Comparison of ENCODE assay signal across 24 cellular contexts in the genomic region with DNA sequence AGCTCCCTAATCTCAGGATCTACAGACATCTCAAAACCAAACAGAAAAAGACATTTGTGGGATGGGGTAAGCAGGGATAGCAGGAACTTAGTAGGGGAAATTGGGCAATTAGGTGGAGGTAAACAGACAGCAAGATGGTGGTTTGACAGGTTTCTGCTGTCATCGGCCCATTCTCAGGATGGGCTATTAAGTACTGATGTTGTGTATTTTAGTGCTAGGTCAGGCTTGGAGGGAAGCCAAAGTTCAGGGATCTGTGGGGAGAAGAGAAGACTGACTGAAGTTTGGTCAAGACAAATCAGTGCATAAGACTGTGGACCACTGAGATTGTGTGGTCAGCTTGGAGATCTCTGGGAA.
DNase-seq lines count a peak whose midpoint lies in the region; ATAC-seq and TF ChIP-seq lines count a peak whose summit lies in the region.
"Had no signal": no experiment of that assay in that cellular context is flagged by ENCODE, and none has a peak within 500 bp of the region (broad histone marks: within the 10 kb centered on the region; RNA-seq: fewer than 3 reads in every experiment).

No MANE protein-coding gene starts in this region.

- 88% methylated on average over 1 of the region's 1 CpG for whole genome bisulfite sequencing in right cardiac atrium
- 36 to 43% methylated on average over 1 of the region's 1 CpG for WGBS in gastroesophageal sphincter (ENCODE audit: low coverage in 1 of 2), 2 donors
- WGBS in transverse colon (ENCODE audit: low coverage in 1 of 2), 2 donors: 62 to 67% methylated on average over 1 of the region's 1 CpG

- ATAC-seq in left ventricle myocardium superior: peak; percentile 18
- no peak for ATAC-seq in right cardiac atrium
- ATAC-seq in gastroesophageal sphincter: no peak
- no peak for ATAC-seq in GM18498 (IDR thresholded peaks at IDR 0.05; ENCODE audit: unreplicated experiment)
- ATAC-seq: activated T-cell treated with anti-CD3 and anti-CD28 coated beads, Interleukin-2, amount 50 U/mL, for 4 hours; stimulated activated naive CD8-positive, alpha-beta T cell treated with anti-CD3 and anti-CD28 coated beads, Interleukin-15, amount 100 ng/mL, for 72 hours had no signal

- in situ Hi-C loops in transverse colon (cut with MboI; ENCODE audit: low pct_ligation_motif_present in 1 of 4, low pct_unique_long_range_greater_than_20kb in 1 of 4, low sequenced_read_pairs in 3 of 4): no loop called here

- H3K4me3 ChIP-seq in right cardiac atrium (ENCODE audit: low read length) (no peak overlapping the region), ascending aorta (no peak overlapping the region), gastroesophageal sphincter (no peak overlapping the region), transverse colon (no peak overlapping the region)
- H3K4me3 ChIP-seq: psoas muscle, skin epidermis had no signal

- peaks cover 2% of the 10 kb centered on the region for H3K4me1 ChIP-seq in right cardiac atrium (ENCODE audit: control insufficient read depth, insufficient read depth, low read length)
- peaks cover 0 to 12% of the 10 kb centered on the region in 2 donors for H3K4me1 ChIP-seq in ascending aorta
- H3K4me1 ChIP-seq in gastroesophageal sphincter: peaks cover 6 to 22% (median 7%) of the 10 kb centered on the region in 3 donors
- peaks cover 0 to 6% (median 0%) of the 10 kb centered on the region in 4 donors for H3K4me1 ChIP-seq in transverse colon
- H3K4me1 ChIP-seq: psoas muscle had no signal

- no peak overlapping the region for H3K27ac ChIP-seq in right cardiac atrium (ENCODE audit: low read length)
- peak overlapping the region; percentile 24 to 39 for H3K27ac ChIP-seq in ascending aorta
- peak overlapping the region; percentile 74 to 95 (median 76) for H3K27ac ChIP-seq in gastroesophageal sphincter
- H3K27ac ChIP-seq in transverse colon: peak overlapping the region; percentile 31 to 68 (median 46)
- H3K27ac ChIP-seq: KMS-11, neutrophil, psoas muscle, WERI-Rb-1 had no signal

- H3K9me3 ChIP-seq in right cardiac atrium (ENCODE audit: control insufficient read depth, low read length) (no peaks in the 10 kb centered on the region), ascending aorta (peaks cover 0 to 3% of the 10 kb centered on the region in 2 donors), gastroesophageal sphincter (no peaks in the 10 kb centered on the region), transverse colon (no peaks in the 10 kb centered on the region)
- H3K9me3 ChIP-seq: neutrophil, psoas muscle had no signal

- no peaks in the 10 kb centered on the region for H3K36me3 ChIP-seq in ascending aorta
- H3K36me3 ChIP-seq in gastroesophageal sphincter: no peaks in the 10 kb centered on the region
- no peaks in the 10 kb centered on the region for H3K36me3 ChIP-seq in transverse colon
- H3K36me3 ChIP-seq: brain microvascular endothelial cell, neutrophil, WERI-Rb-1 had no signal

- H3K27me3 ChIP-seq in right cardiac atrium (ENCODE audit: control insufficient read depth, insufficient read depth) (no peaks in the 10 kb centered on the region), ascending aorta (no peaks in the 10 kb centered on the region), gastroesophageal sphincter (no peaks in the 10 kb centered on the region), transverse colon (no peaks in the 10 kb centered on the region)
- H3K27me3 ChIP-seq: brain microvascular endothelial cell, neutrophil had no signal

- TF ChIP-seq CTCF in ascending aorta (IDR thresholded peaks at IDR 0.05) (no peak), gastroesophageal sphincter (IDR thresholded peaks at IDR 0.05) (no peak), transverse colon (IDR thresholded peaks at IDR 0.05) (no peak)

- intact Hi-C loops in left ventricle myocardium superior (cut with micrococcal nuclease) (no loop called here), right cardiac atrium (cut with DNase I) (no loop called here), ascending aorta (cut with DNase I) (loop anchor here (10.0 kb wide), 1 partner anchor 101 kb away; the partner anchor contains the start of gene THUMPD2), transverse colon (cut with DNase I; ENCODE audit: low total_unique reads) (no loop called here)

- TF ChIP-seq POLR2A in gastroesophageal sphincter (IDR thresholded peaks at IDR 0.05): no peak
- no peak for TF ChIP-seq POLR2A in transverse colon (IDR thresholded peaks at IDR 0.05)

- TF ChIP-seq EP300 in gastroesophageal sphincter (IDR thresholded peaks at IDR 0.05): no peak
- TF ChIP-seq EP300 in transverse colon (IDR thresholded peaks at IDR 0.05; ENCODE audit: low read depth): no peak

- DNase-seq in left ventricle myocardium superior (no peak), right cardiac atrium (no peak), ascending aorta (ENCODE audit: low spot score in 2 of 2) (no peak), transverse colon (no peak), SW480 (ENCODE audit: low spot score) (no peak), epidermal melanocyte (ENCODE audit: insufficient read length, low spot score) (no peak)
- DNase-seq: activated CD4-positive, alpha-beta T cell treated with anti-CD3 and anti-CD28 coated beads, Interleukin-2, amount 10 ng/mL, durations not matched to agents 7 days and 5 days; activated gamma-delta T cell treated with Interleukin-2 at 50 U/mL for 16 hours; activated T-cell treated with anti-CD3 and anti-CD28 coated beads, Interleukin-2, amount 50 U/mL, for 4 hours; effector CD8-positive, alpha-beta T cell; naive B cell; NCI-H1436; NCI-H2107; NCI-H774; psoas muscle; stimulated activated CD8-positive, alpha-beta memory T cell treated with anti-CD3 and anti-CD28 coated beads, Interleukin-4, amount 100 ng/mL, for 48 hours; stimulated activated naive CD8-positive, alpha-beta T cell treated with anti-CD3 and anti-CD28 coated beads, Interleukin-15, amount 100 ng/mL, for 72 hours; WERI-Rb-1 had no signal
